ENCODE assay signal across 23 cellular contexts in the genomic region with DNA sequence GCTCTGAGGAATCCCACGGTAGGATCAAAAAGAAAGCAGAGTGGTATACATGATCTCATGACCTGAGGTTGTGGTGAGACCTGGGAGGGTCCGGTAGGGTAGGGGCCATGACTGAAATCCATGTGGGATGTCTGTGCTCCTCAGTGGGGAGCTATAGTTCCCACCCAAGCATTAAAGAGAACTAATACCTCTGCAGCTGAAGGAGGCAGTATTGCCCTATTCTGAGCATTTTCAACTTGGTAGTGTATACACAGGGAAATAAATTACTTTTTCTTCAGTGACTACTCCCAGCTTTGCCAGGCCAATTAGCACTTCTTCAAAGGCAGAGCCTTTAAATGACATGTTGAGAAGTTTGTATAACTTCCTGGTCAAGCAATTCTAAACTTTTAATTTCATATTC.
DNase-seq lines count a peak whose midpoint lies in the region; ATAC-seq and TF ChIP-seq lines count a peak whose summit lies in the region.
"Had no signal": no experiment of that assay in that cellular context is flagged by ENCODE, and none has a peak within 500 bp of the region (broad histone marks: within the 10 kb centered on the region; RNA-seq: fewer than 3 reads in every experiment).

No MANE protein-coding gene starts in this region.

- H2AFZ ChIP-seq in SK-N-SH (ENCODE audit: low read depth) = no peak overlapping the region
- H2AFZ ChIP-seq: GM23338 had no signal

- H3K9ac ChIP-seq in SK-N-SH = no peak overlapping the region
- no peak overlapping the region for H3K9ac ChIP-seq in mesendoderm (ENCODE audit: low read length)
- H3K9ac ChIP-seq: KMS-11 had no signal

- TF ChIP-seq EP300 in SK-N-SH (IDR thresholded peaks at IDR 0.05; ENCODE audit: borderline replicate concordance in 1 of 2, low read depth in 1 of 2, low read length in 1 of 2) = no peak

- no peak overlapping the region for H4K5ac ChIP-seq in mesendoderm (ENCODE audit: low read length)

- H2BK15ac ChIP-seq in mesendoderm (replicated peaks; ENCODE audit: low read depth) = no peak overlapping the region

- no peak overlapping the region for H2AK5ac ChIP-seq in mesendoderm (ENCODE audit: low read length)

- H3K36me3 ChIP-seq in SK-N-SH (replicated peaks in 1 of 2; ENCODE audit: control insufficient read depth in 1 of 2, insufficient read depth in 2 of 2, low read length in 1 of 2) (no peaks in the 10 kb centered on the region), WERI-Rb-1 (no peaks in the 10 kb centered on the region), mesendoderm (ENCODE audit: control insufficient read depth, insufficient read depth, low read length) (no peaks in the 10 kb centered on the region)

- ATAC-seq in SK-N-SH treated with all-trans-retinoic acid at 6 μM for 48 hours = no peak
- ATAC-seq: A549, GM23338, HCT116, Panc1, T-cell had no signal

- no peak overlapping the region for H2BK120ac ChIP-seq in mesendoderm (ENCODE audit: low read depth, low read length)

- no peak overlapping the region for H3K27ac ChIP-seq in SK-N-SH (ENCODE audit: low read depth in 2 of 2, low read length in 1 of 2)
- no peak overlapping the region for H3K27ac ChIP-seq in WERI-Rb-1
- H3K27ac ChIP-seq in mesendoderm (ENCODE audit: low read depth, low read length) = no peak overlapping the region
- H3K27ac ChIP-seq: A549, KMS-11 had no signal

- peak; percentile 50 for TF ChIP-seq RAD21 in SK-N-SH (IDR thresholded peaks at IDR 0.05; ENCODE audit: low read length)

- H2BK5ac ChIP-seq in mesendoderm (ENCODE audit: low read length) = no peak overlapping the region

- no peak overlapping the region for H3K18ac ChIP-seq in mesendoderm (ENCODE audit: low read length)

- POLR2A ChIA-PET in SK-N-SH (lab: Yijun Ruan, JAX) = no interaction called here

- CTCF ChIA-PET in SK-N-SH (lab: Yijun Ruan, JAX) = interaction anchor here (1.5 kb wide), 1 partner anchor 607 kb away, joined by 3 read pairs; no protein-coding TSS in a partner anchor

- no peaks in the 10 kb centered on the region for H3K4me1 ChIP-seq in SK-N-SH (ENCODE audit: control insufficient read depth in 1 of 2, insufficient read depth in 2 of 2, low read depth in 1 of 2, low read length in 1 of 2)
- H3K4me1 ChIP-seq in mesendoderm (ENCODE audit: control insufficient read depth, low read depth, low read length) = no peaks in the 10 kb centered on the region
- H3K4me1 ChIP-seq: A549 had no signal

- H3F3A ChIP-seq in SK-N-SH (replicated peaks; ENCODE audit: insufficient read depth) = peaks cover 5% of the 10 kb centered on the region

- no peaks in the 10 kb centered on the region for H3K9me2 ChIP-seq in SK-N-SH

- no peaks in the 10 kb centered on the region for H3K79me2 ChIP-seq in SK-N-SH (ENCODE audit: insufficient read depth)
- no peaks in the 10 kb centered on the region for H3K79me2 ChIP-seq in mesendoderm (ENCODE audit: control insufficient read depth, insufficient read depth, low read length)

- H3K79me1 ChIP-seq in mesendoderm (ENCODE audit: low read length) = no peaks in the 10 kb centered on the region

- no peak overlapping the region for H3K4me3 ChIP-seq in SK-N-SH (ENCODE audit: low read depth in 2 of 2, low read length in 1 of 2)
- no peak overlapping the region for H3K4me3 ChIP-seq in WERI-Rb-1 (ENCODE audit: low read depth, low read length)
- H3K4me3 ChIP-seq in mesendoderm (ENCODE audit: low read length) = no peak overlapping the region
- H3K4me3 ChIP-seq: A549, GM23338 had no signal

- peak; percentile 1 for DNase-seq in SK-N-SH
- no peak for DNase-seq in WERI-Rb-1
- peak; percentile 4 for DNase-seq in mesendoderm
- no peak for DNase-seq in activated CD4-positive, alpha-beta T cell treated with anti-CD3 and anti-CD28 coated beads for 1 hour
- DNase-seq in activated CD4-positive, CD25-positive, alpha-beta regulatory T cell (lab: John Stamatoyannopoulos, UW) = no peak
- DNase-seq in NCI-H146 (lab: John Stamatoyannopoulos, UW) = no peak
- DNase-seq: CD4-positive, alpha-beta T cell; COR-L47; DMS 273 treated with DMSO at 0.1 percent for 48 hours; IMR-90; NCI-H1105; NCI-H1694; NCI-H2081; NCI-H2171 treated with DMSO at 0.1 percent for 48 hours; NCI-H524 treated with DMSO at 0.1 percent for 48 hours; SIG-M5; T-cell had no signal

- H3K4ac ChIP-seq in mesendoderm (ENCODE audit: low read depth, low read length) = no peak overlapping the region

- no peaks in the 10 kb centered on the region for H3K27me3 ChIP-seq in SK-N-SH (ENCODE audit: insufficient read depth)
- H3K27me3 ChIP-seq in WERI-Rb-1 (ENCODE audit: insufficient read depth, low read depth, severe bottlenecking) = no peaks in the 10 kb centered on the region
- H3K27me3 ChIP-seq in mesendoderm (ENCODE audit: insufficient read depth, low read length, poor library complexity) = no peaks in the 10 kb centered on the region

- H4K20me1 ChIP-seq in SK-N-SH (ENCODE audit: insufficient read depth) = no peaks in the 10 kb centered on the region

- H3K23ac ChIP-seq in mesendoderm (ENCODE audit: low read length) = no peak overlapping the region

- TF ChIP-seq CTCF in SK-N-SH (IDR thresholded peaks at IDR 0.05) (no peak), WERI-Rb-1 (IDR thresholded peaks at IDR 0.05; ENCODE audit: low read depth, low read length) (peak; percentile 6; the same call in 1 of the 2 replicates)

- no peak overlapping the region for H4K8ac ChIP-seq in mesendoderm (ENCODE audit: low read depth, low read length)

- H3K9me3 ChIP-seq in SK-N-SH = no peaks in the 10 kb centered on the region; the same call in 1 of the 2 replicates
- peaks cover 20% of the 10 kb centered on the region for H3K9me3 ChIP-seq in WERI-Rb-1 (ENCODE audit: severe bottlenecking)

- WGBS in SK-N-SH (ENCODE audit: low lambda C conversion rate) = 0% methylated on average over 2 of the region's 2 CpGs
- no CpG with 5 or more reads among the region's 2 CpGs for WGBS in mesendoderm (ENCODE audit: extremely low coverage, insufficient coverage, low lambda C conversion rate)

- H3K4me2 ChIP-seq in SK-N-SH = no peak overlapping the region
- no peak overlapping the region for H3K4me2 ChIP-seq in mesendoderm (ENCODE audit: low read length)
- H3K4me2 ChIP-seq: A549, GM23338, KMS-11 had no signal

- H3K56ac ChIP-seq in mesendoderm (ENCODE audit: low read length) = no peak overlapping the region

TF ChIP-seq in SK-N-SH, 30 proteins besides CTCF, POLR2A, EP300 and RAD21 (continues in another document):
- TF ChIP-seq TEAD4 (IDR thresholded peaks at IDR 0.05; ENCODE audit: borderline replicate concordance, insufficient read depth) (no peak), CHD2 (IDR thresholded peaks at IDR 0.05; ENCODE audit: low read length, partially characterized antibody) (no peak), RCOR1 (IDR thresholded peaks at IDR 0.05; ENCODE audit: low read length) (no peak), SMC3 (IDR thresholded peaks at IDR 0.05; ENCODE audit: low read depth, low read length) (no peak), RXRA (IDR thresholded peaks at IDR 0.05; ENCODE audit: borderline replicate concordance, low read depth) (no peak), TCF12 (IDR thresholded peaks at IDR 0.05) (no peak), MXI1 (IDR thresholded peaks at IDR 0.05; ENCODE audit: low read depth, low read length) (no peak)
- TF ChIP-seq, protein P1, sequence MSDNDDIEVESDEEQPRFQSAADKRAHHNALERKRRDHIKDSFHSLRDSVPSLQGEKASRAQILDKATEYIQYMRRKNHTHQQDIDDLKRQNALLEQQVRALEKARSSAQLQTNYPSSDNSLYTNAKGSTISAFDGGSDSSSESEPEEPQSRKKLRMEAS (IDR thresholded peaks at IDR 0.05; ENCODE audit: low read depth) = no peak
- TF ChIP-seq, protein P2, sequence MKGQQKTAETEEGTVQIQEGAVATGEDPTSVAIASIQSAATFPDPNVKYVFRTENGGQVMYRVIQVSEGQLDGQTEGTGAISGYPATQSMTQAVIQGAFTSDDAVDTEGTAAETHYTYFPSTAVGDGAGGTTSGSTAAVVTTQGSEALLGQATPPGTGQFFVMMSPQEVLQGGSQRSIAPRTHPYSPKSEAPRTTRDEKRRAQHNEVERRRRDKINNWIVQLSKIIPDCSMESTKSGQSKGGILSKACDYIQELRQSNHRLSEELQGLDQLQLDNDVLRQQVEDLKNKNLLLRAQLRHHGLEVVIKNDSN (IDR thresholded peaks at IDR 0.05; ENCODE audit: borderline replicate concordance, low read depth) = no peak

TF ChIP-seq in SK-N-SH treated with all-trans-retinoic acid at 6 μM for 48 hours, 23 proteins besides CTCF, POLR2A, EP300 and RAD21 (continues in another document):
- TF ChIP-seq RARB (CRISPR knock-in tag; IDR thresholded peaks at IDR 0.05) (no peak), ZFP3 (CRISPR knock-in tag; IDR thresholded peaks at IDR 0.05) (no peak), CSDC2 (CRISPR knock-in tag; IDR thresholded peaks at IDR 0.05) (no peak), ISL1 (CRISPR knock-in tag; IDR thresholded peaks at IDR 0.05) (no peak), TCF4 (CRISPR knock-in tag; IDR thresholded peaks at IDR 0.05; ENCODE audit: borderline replicate concordance) (no peak), BACH2 (CRISPR knock-in tag; IDR thresholded peaks at IDR 0.05; ENCODE audit: borderline replicate concordance) (no peak)
- TF ChIP-seq, protein P3, sequence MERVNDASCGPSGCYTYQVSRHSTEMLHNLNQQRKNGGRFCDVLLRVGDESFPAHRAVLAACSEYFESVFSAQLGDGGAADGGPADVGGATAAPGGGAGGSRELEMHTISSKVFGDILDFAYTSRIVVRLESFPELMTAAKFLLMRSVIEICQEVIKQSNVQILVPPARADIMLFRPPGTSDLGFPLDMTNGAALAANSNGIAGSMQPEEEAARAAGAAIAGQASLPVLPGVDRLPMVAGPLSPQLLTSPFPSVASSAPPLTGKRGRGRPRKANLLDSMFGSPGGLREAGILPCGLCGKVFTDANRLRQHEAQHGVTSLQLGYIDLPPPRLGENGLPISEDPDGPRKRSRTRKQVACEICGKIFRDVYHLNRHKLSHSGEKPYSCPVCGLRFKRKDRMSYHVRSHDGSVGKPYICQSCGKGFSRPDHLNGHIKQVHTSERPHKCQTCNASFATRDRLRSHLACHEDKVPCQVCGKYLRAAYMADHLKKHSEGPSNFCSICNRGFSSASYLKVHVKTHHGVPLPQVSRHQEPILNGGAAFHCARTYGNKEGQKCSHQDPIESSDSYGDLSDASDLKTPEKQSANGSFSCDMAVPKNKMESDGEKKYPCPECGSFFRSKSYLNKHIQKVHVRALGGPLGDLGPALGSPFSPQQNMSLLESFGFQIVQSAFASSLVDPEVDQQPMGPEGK (CRISPR knock-in tag; IDR thresholded peaks at IDR 0.05; ENCODE audit: borderline replicate concordance) = no peak
- TF ChIP-seq, protein P4, sequence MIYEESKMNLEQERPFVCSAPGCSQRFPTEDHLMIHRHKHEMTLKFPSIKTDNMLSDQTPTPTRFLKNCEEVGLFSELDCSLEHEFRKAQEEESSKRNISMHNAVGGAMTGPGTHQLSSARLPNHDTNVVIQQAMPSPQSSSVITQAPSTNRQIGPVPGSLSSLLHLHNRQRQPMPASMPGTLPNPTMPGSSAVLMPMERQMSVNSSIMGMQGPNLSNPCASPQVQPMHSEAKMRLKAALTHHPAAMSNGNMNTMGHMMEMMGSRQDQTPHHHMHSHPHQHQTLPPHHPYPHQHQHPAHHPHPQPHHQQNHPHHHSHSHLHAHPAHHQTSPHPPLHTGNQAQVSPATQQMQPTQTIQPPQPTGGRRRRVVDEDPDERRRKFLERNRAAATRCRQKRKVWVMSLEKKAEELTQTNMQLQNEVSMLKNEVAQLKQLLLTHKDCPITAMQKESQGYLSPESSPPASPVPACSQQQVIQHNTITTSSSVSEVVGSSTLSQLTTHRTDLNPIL (CRISPR knock-in tag; IDR thresholded peaks at IDR 0.05; ENCODE audit: low read depth) = no peak

Comparison
In these comparisons a context has a peak if more than half of its experiments do, and no peak if none do; other contexts are left out.
1. DNase-seq: peak in SK-N-SH (single experiment) and mesendoderm (single experiment); none in WERI-Rb-1 (single experiment), activated CD4-positive, alpha-beta T cell treated with anti-CD3 and anti-CD28 coated beads for 1 hour (single experiment), activated CD4-positive, CD25-positive, alpha-beta regulatory T cell (0 of 4) and NCI-H146 (single experiment).